ENCODE assay signal across 7 cellular contexts in genomic region chr10:95110823-95111222, GRCh38. TPM values are rescaled to one million over a fixed set of nuclear protein-coding genes. Genes with fewer than 3 reads are reported as not detected.
"Had no signal": no experiment of that assay in that cellular context is flagged by ENCODE, and none has a peak within 500 bp of the region (broad histone marks: within the 10 kb centered on the region; RNA-seq: fewer than 3 reads in every experiment).

No MANE protein-coding gene starts in this region.

RNA-seq across cellular contexts. Expression of gene CYP2C8, which starts 41.5 kb away (rescaled TPM):
- total RNA-seq: OCI-LY7, PC-3, PC-9, Right ventricle myocardium inferior, SJCRH30, SJSA1, SK-MEL-5 had no signal
